9 cellular contexts compared by ENCODE assay signal in genomic region chr4:48777739-48778138, GRCh38. TPM values are rescaled to one million over a fixed set of nuclear protein-coding genes. Genes with fewer than 3 reads are reported as not detected.
A peak's percentile ranks its signal among the peaks of the same experiment; 100 is the strongest.
DNase-seq lines count a peak whose midpoint lies in the region; ATAC-seq, FAIRE-seq and TF ChIP-seq lines count a peak whose summit lies in the region.
"Had no signal": no experiment of that assay in that cellular context is flagged by ENCODE, and none has a peak within 500 bp of the region (broad histone marks: within the 10 kb centered on the region; RNA-seq: fewer than 3 reads in every experiment).

No MANE protein-coding gene starts in this region.

- TF ChIP-seq CTCF in 22Rv1 (IDR thresholded peaks at IDR 0.05) (no peak), HFF-Myc (IDR thresholded peaks at IDR 0.05; ENCODE audit: low read depth, low read length, missing control alignments) (no peak), astrocyte of the spinal cord (IDR thresholded peaks at IDR 0.05; ENCODE audit: low read depth, low read length) (no peak)

- peaks cover 7 to 25% of the 10 kb centered on the region in 2 donors for H3K4me1 ChIP-seq in mucosa of rectum (ENCODE audit: control insufficient read depth in 2 of 2, insufficient read depth in 2 of 2, low read length in 2 of 2)

- peak overlapping the region; percentile 86 for H3K4me3 ChIP-seq in HFF-Myc (replicated peaks; ENCODE audit: low read depth, low read length)
- peak overlapping the region; percentile 92 for H3K4me3 ChIP-seq in astrocyte of the spinal cord (ENCODE audit: low read depth, low read length)
- H3K4me3 ChIP-seq in mucosa of rectum (ENCODE audit: low read length in 2 of 2): peak overlapping the region; percentile 92 to 98

- no peaks in the 10 kb centered on the region for H3K9me3 ChIP-seq in mucosa of rectum (ENCODE audit: control insufficient read depth in 2 of 2, low read length in 2 of 2)

- DNase-seq in HFF-Myc (ENCODE audit: extremely low read depth, low read depth): no peak
- no peak for DNase-seq in astrocyte of the spinal cord (ENCODE audit: low read depth, low spot score)
- DNase-seq in A172 (ENCODE audit: low spot score): no peak
- no peak for DNase-seq in HTR-8/SVneo (ENCODE audit: insufficient read length, low spot score)
- no peak for DNase-seq in Ammon's horn (ENCODE audit: low spot score)

- H3K27ac ChIP-seq in 22Rv1 (peak overlapping the region; percentile 98; the same call in 1 of the 2 replicates), mucosa of rectum (ENCODE audit: low read depth in 2 of 2, low read length in 2 of 2) (peak overlapping the region in 1 of 2 donors; percentile 1)

- H3K27me3 ChIP-seq in mucosa of rectum (ENCODE audit: control insufficient read depth in 2 of 2, insufficient read depth in 2 of 2, low read length in 2 of 2): no peaks in the 10 kb centered on the region

- ATAC-seq in GM18861 (IDR thresholded peaks at IDR 0.05; ENCODE audit: unreplicated experiment): no peak
- ATAC-seq: esophagus mucosa had no signal

- FAIRE-seq in HTR-8/SVneo (lab: Jason Lieb, UNC): no peak

- in situ Hi-C loops in astrocyte of the spinal cord (cut with HindIII; ENCODE audit: low sequenced_read_pairs): no loop called here

- H3K36me3 ChIP-seq in mucosa of rectum (ENCODE audit: control insufficient read depth in 2 of 2, insufficient read depth in 2 of 2, low read length in 2 of 2): no peaks in the 10 kb centered on the region

- H3K9ac ChIP-seq in mucosa of rectum (ENCODE audit: low read depth in 1 of 2, low read length in 2 of 2): peak overlapping the region; percentile 0 to 97

RNA-seq across cellular contexts. Expression of gene FRYL, which starts 2.3 kb away (rescaled TPM):
- 25.8 and 30.0 TPM in 2 replicates for total RNA-seq in A172 (2014; rRNA removed; shearing (Covaris generic))

RNA-seq across cellular contexts. Expression of gene OCIAD1, which starts 53.1 kb away (rescaled TPM):
- total RNA-seq in A172 (2014; rRNA removed; shearing (Covaris generic)): 171 and 183 TPM in 2 replicates
